Comparison of ENCODE assay signal across 1 cellular context in the genomic region with DNA sequence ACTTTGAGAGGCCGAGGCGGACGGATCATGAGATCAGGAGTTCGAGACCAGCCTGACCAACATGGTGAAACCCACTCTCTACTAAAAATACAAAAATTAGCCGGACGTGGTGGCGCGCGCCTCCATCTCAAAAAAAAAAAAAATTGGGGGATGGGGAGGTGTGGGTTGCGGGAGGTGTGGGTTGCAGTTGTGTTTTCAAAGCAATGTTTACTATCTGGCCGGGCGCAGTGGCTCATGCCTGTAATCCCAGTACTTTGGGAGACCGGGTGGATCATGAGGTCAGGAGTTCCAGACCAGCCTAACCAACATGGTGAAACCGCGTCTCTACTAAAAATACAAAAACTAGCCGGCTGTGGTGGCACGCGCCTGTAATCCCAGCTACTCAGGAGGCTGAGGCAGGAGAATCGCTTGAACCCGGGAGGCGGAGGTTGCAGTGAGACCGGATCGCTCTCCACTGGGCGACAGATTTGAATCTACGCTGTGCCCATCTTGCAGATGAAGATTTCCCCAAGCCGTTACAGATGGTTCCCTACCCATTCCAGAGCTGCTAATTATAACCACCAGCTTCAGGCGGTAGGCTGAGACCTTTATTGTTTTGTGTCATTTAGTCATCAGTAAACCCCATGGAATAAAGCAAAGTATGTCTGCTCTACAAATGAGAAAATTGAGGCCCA.
TF ChIP-seq lines count a peak whose summit lies in the region.
"Not testable (repeated sequence)": the region's sequence is repeated elsewhere in the genome, so short reads cannot be mapped to it uniquely, and the experiment has no call there.

No MANE protein-coding gene starts in this region.

TF ChIP-seq in K562, 482 proteins besides CTCF, POLR2A, EP300 and RAD21 (continued from another document):
- peak; percentile 75 for TF ChIP-seq POLR3A (IDR thresholded peaks at IDR 0.05; ENCODE audit: borderline replicate concordance, extremely low read depth, insufficient read depth, insufficient read length)
- TF ChIP-seq FOXK2 (conservative IDR thresholded peaks at IDR 0.05 in 1 of 2, IDR thresholded peaks at IDR 0.05 in 1 of 2; ENCODE audit: low read depth in 2 of 2), result peak; percentile 61 to 66; a peak in 3 of 4 replicates
- TF ChIP-seq ARNT (IDR thresholded peaks at IDR 0.05), result peak in 1 of 2 experiments; percentile 68; a peak in 1 of 4 replicates
- 0 out of 2 replicates have a peak, but pooled peaks have one; percentile 54 for TF ChIP-seq NBN (IDR thresholded peaks at IDR 0.05; ENCODE audit: low read depth)
- TF ChIP-seq ADNP (tag; IDR thresholded peaks at IDR 0.05), result 0 out of 2 replicates have a peak, but pooled peaks have one; percentile 72
- TF ChIP-seq ZNF384 (IDR thresholded peaks at IDR 0.05; ENCODE audit: low read depth, low read length), result peak; percentile 72
- TF ChIP-seq PHF21A (IDR thresholded peaks at IDR 0.05; ENCODE audit: borderline replicate concordance, low read depth), result 0 out of 2 replicates have a peak, but pooled peaks have one; percentile 10
- TF ChIP-seq TBP (optimal IDR thresholded peaks at IDR 0.05; ENCODE audit: low read depth, low read length), result peak; percentile 81
- TF ChIP-seq, protein P1, sequence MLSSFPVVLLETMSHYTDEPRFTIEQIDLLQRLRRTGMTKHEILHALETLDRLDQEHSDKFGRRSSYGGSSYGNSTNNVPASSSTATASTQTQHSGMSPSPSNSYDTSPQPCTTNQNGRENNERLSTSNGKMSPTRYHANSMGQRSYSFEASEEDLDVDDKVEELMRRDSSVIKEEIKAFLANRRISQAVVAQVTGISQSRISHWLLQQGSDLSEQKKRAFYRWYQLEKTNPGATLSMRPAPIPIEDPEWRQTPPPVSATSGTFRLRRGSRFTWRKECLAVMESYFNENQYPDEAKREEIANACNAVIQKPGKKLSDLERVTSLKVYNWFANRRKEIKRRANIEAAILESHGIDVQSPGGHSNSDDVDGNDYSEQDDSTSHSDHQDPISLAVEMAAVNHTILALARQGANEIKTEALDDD (IDR thresholded peaks at IDR 0.05), result 0 out of 2 replicates have a peak, but pooled peaks have one; percentile 22
- 0 out of 2 replicates have a peak, but pooled peaks have one; percentile 2 for TF ChIP-seq ZEB2 (IDR thresholded peaks at IDR 0.05)
- 0 out of 2 replicates have a peak, but pooled peaks have one; percentile 25 for TF ChIP-seq TOE1 (IDR thresholded peaks at IDR 0.05; ENCODE audit: borderline replicate concordance)
- TF ChIP-seq TOE1 (CRISPR knock-in tag; IDR thresholded peaks at IDR 0.05; ENCODE audit: borderline replicate concordance, low read depth), result not testable (repeated sequence)
- TF ChIP-seq, protein P2, sequence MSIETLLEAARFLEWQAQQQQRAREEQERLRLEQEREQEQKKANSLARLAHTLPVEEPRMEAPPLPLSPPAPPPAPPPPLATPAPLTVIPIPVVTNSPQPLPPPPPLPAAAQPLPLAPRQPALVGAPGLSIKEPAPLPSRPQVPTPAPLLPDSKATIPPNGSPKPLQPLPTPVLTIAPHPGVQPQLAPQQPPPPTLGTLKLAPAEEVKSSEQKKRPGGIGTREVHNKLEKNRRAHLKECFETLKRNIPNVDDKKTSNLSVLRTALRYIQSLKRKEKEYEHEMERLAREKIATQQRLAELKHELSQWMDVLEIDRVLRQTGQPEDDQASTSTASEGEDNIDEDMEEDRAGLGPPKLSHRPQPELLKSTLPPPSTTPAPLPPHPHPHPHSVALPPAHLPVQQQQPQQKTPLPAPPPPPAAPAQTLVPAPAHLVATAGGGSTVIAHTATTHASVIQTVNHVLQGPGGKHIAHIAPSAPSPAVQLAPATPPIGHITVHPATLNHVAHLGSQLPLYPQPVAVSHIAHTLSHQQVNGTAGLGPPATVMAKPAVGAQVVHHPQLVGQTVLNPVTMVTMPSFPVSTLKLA (conservative IDR thresholded peaks at IDR 0.05), result peak; percentile 2 to 10; a peak in 1 of 4 replicates
- TF ChIP-seq DPF2 (IDR thresholded peaks at IDR 0.05), result peak; percentile 47; the same call in 1 of the 2 replicates
- TF ChIP-seq POLR2H (tag; IDR thresholded peaks at IDR 0.05; ENCODE audit: low read depth), result peak; percentile 94
